ENCODE assay signal across 8 cellular contexts in the genomic region with DNA sequence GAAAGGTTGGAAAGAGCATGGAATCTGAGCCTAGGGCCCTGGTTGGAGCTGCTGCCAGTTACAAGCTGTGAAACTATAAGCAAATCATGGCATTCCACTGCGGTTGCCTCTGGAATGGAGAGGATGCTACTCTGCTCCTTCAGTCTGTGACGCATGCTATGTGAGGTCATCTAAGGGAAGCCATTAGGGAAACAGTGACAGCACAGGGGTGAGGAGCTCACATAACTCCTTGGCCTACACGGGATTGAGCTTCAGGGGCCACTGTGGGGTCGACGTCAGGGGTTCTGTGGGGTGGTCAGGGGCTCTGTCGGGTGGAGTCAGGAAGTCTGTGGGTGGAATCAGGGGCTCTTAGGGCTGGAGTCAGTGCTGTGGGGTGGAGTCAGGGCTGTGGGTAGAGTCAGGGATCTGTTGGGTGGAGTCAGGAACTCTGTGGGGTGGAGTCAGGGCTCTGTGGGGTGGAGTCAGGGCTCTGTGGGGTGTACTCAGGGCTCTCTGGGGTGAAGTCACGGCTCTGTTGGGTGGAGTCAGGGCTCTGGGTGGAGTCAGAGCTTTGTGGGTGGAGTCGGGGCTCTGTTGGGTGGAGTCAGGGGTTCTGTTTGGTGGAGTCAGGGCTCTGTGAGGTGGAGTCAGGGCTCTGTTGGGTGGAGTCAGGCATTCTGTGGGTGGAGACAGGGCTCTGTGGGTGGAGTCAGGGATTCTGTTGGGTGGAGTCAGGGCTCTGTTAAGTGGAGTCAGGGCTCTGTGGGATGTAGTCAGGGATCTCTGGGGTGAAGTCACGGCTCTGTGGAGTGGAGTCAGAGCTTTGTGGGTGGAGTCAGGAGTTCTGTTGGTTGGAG. TPM values are rescaled to one million over a fixed set of nuclear protein-coding genes. Genes with fewer than 3 reads are reported as not detected.
DNase-seq lines count a peak whose midpoint lies in the region; ATAC-seq and TF ChIP-seq lines count a peak whose summit lies in the region.

No MANE protein-coding gene starts in this region.

- intact Hi-C loops in posterior vena cava (cut with DNase I): no loop called here

- peak; percentile 71 for DNase-seq in NCI-H82 (lab: John Stamatoyannopoulos, UW)
- no peak for DNase-seq in NCI-H82 treated with DMSO at 0.1 percent for 48 hours (lab: John Stamatoyannopoulos, UW; ENCODE audit: unreplicated experiment)
- DNase-seq in activated CD8-positive, alpha-beta memory T cell treated with anti-CD3 and anti-CD28 coated beads, Interleukin-2, amount 10 ng/mL, durations not matched to agents 7 days and 5 days: peak; percentile 49
- peak; percentile 98 for DNase-seq in foreskin fibroblast
- peak; percentile 96 for DNase-seq in posterior vena cava (ENCODE audit: low spot score)
- DNase-seq in DMS114 treated with DMSO at 0.1 percent for 48 hours (lab: John Stamatoyannopoulos, UW; ENCODE audit: unreplicated experiment): no peak

- H3K4me1 ChIP-seq in KMS-11 (ENCODE audit: low read depth, poor library complexity, severe bottlenecking): peaks cover 14% of the 10 kb centered on the region

- H3K27ac ChIP-seq in KMS-11: peak overlapping the region; percentile 59

- no peaks in the 10 kb centered on the region for H3K79me2 ChIP-seq in KMS-11 (ENCODE audit: insufficient read depth, low read depth)

- no peaks in the 10 kb centered on the region for H3K27me3 ChIP-seq in KMS-11 (ENCODE audit: insufficient read depth, low read depth)

- H3K4me3 Mint-ChIP-seq in activated CD8-positive, alpha-beta memory T cell treated with anti-CD3 and anti-CD28 coated beads, Interleukin-2, amount 10 ng/mL, durations not matched to agents 7 days and 5 days: no peak overlapping the region

- peaks cover 30% of the 10 kb centered on the region for H3K27me3 Mint-ChIP-seq in activated CD8-positive, alpha-beta memory T cell treated with anti-CD3 and anti-CD28 coated beads, Interleukin-2, amount 10 ng/mL, durations not matched to agents 7 days and 5 days

- peak overlapping the region; percentile 72 for H3K4me2 ChIP-seq in KMS-11

- H3K36me3 Mint-ChIP-seq in activated CD8-positive, alpha-beta memory T cell treated with anti-CD3 and anti-CD28 coated beads, Interleukin-2, amount 10 ng/mL, durations not matched to agents 7 days and 5 days: no peaks in the 10 kb centered on the region

- H3K27ac Mint-ChIP-seq in activated CD8-positive, alpha-beta memory T cell treated with anti-CD3 and anti-CD28 coated beads, Interleukin-2, amount 10 ng/mL, durations not matched to agents 7 days and 5 days: no peak overlapping the region

- H3K9me3 Mint-ChIP-seq in activated CD8-positive, alpha-beta memory T cell treated with anti-CD3 and anti-CD28 coated beads, Interleukin-2, amount 10 ng/mL, durations not matched to agents 7 days and 5 days (ENCODE audit: low read depth): no peaks in the 10 kb centered on the region

- ATAC-seq in activated CD8-positive, alpha-beta memory T cell treated with anti-CD3 and anti-CD28 coated beads, Interleukin-2, amount 10 ng/mL, durations not matched to agents 7 days and 5 days: peak; percentile 84
- ATAC-seq in HG03469 (IDR thresholded peaks at IDR 0.05; ENCODE audit: unreplicated experiment): no peak

- H3K9ac ChIP-seq in KMS-11: peak overlapping the region; percentile 67

- H4K20me1 ChIP-seq in KMS-11 (ENCODE audit: insufficient read depth): no peaks in the 10 kb centered on the region

- H3K4me1 Mint-ChIP-seq in activated CD8-positive, alpha-beta memory T cell treated with anti-CD3 and anti-CD28 coated beads, Interleukin-2, amount 10 ng/mL, durations not matched to agents 7 days and 5 days: peaks cover 2% of the 10 kb centered on the region

- H3K4me3 ChIP-seq in KMS-11 (IDR thresholded peaks at IDR 0.05; ENCODE audit: insufficient read depth, low read depth, low read length) (no peak overlapping the region), foreskin fibroblast (ENCODE audit: low read depth in 1 of 2, low read length in 2 of 2) (peak overlapping the region in 1 of 2 donors; percentile 3)

- H2AFZ ChIP-seq in KMS-11 (ENCODE audit: low read depth): peak overlapping the region; percentile 69

- CTCF ChIA-PET in activated CD8-positive, alpha-beta memory T cell treated with anti-CD3 and anti-CD28 coated beads, Interleukin-2, amount 10 ng/mL, durations not matched to agents 7 days and 5 days (lab: Charles Lee): no interaction called here

- H3K36me3 ChIP-seq in KMS-11 (ENCODE audit: insufficient read depth): no peaks in the 10 kb centered on the region

- no peak for TF ChIP-seq CTCF in KMS-11 (conservative IDR thresholded peaks at IDR 0.05; ENCODE audit: low read depth, low read length)
- no peak for TF ChIP-seq CTCF in foreskin fibroblast (IDR thresholded peaks at IDR 0.05; ENCODE audit: low read depth, low read length)

RNA-seq across cellular contexts. Expression of gene MEDAG, which starts 35.8 kb away (rescaled TPM):
- total RNA-seq in activated CD8-positive, alpha-beta memory T cell treated with anti-CD3 and anti-CD28 coated beads, Interleukin-2, amount 10 ng/mL, durations not matched to agents 7 days and 5 days: under 1 TPM; 0.38 to 0.59 TPM
- 100 to 1,000 TPM; 151 to 172 TPM for total RNA-seq in posterior vena cava

Comparison
In these comparisons a context has a peak if more than half of its experiments do, and no peak if none do; other contexts are left out.
1. DNase-seq: peak in NCI-H82 (single experiment), activated CD8-positive, alpha-beta memory T cell treated with anti-CD3 and anti-CD28 coated beads, Interleukin-2, amount 10 ng/mL, durations not matched to agents 7 days and 5 days (single experiment), foreskin fibroblast (2 of 2) and posterior vena cava (single experiment); none in NCI-H82 treated with DMSO at 0.1 percent for 48 hours (single experiment) and DMS114 treated with DMSO at 0.1 percent for 48 hours (single experiment).
2. RNA of gene MEDAG, which starts 35.8 kb away (total RNA-seq): 151 to 172 TPM in posterior vena cava; 0.38 to 0.59 TPM in activated CD8-positive, alpha-beta memory T cell treated with anti-CD3 and anti-CD28 coated beads, Interleukin-2, amount 10 ng/mL, durations not matched to agents 7 days and 5 days; every median in the first group is over 10 times any median in the second.